Comparison of ENCODE assay signal across 24 cellular contexts in genomic region chr13:91280806-91281205, GRCh38.
DNase-seq lines count a peak whose midpoint lies in the region; ATAC-seq, FAIRE-seq and TF ChIP-seq lines count a peak whose summit lies in the region.
"Had no signal": no experiment of that assay in that cellular context is flagged by ENCODE, and none has a peak within 500 bp of the region (broad histone marks: within the 10 kb centered on the region; RNA-seq: fewer than 3 reads in every experiment).

No MANE protein-coding gene starts in this region.

- TF ChIP-seq CTCF in BE2C (IDR thresholded peaks at IDR 0.05; ENCODE audit: low read depth, low read length) (no peak), PC-3 (conservative IDR thresholded peaks at IDR 0.05; ENCODE audit: low read depth, low read length) (no peak), fibroblast of pulmonary artery (IDR thresholded peaks at IDR 0.05; ENCODE audit: low read length, missing control alignments) (no peak)

- H2BK5ac ChIP-seq in mesenchymal stem cell (ENCODE audit: low read depth, low read length, poor library complexity, severe bottlenecking) = no peak overlapping the region

- H3K9ac ChIP-seq in PC-3 (ENCODE audit: low read length) (no peak overlapping the region), mesenchymal stem cell (ENCODE audit: low read length) (no peak overlapping the region)
- H3K9ac ChIP-seq: BLaER1 treated with 17β-estradiol and CSF1 and Interleukin-3, amounts not matched to agents 10 nM and 100 nM had no signal

- H3K14ac ChIP-seq in mesenchymal stem cell (ENCODE audit: low read length in 2 of 2) = no peak overlapping the region

- no peaks in the 10 kb centered on the region for H3K9me2 ChIP-seq in PC-3 (replicated peaks; ENCODE audit: low read length)

- no peak for ATAC-seq in PC-3
- no peak for ATAC-seq in HG02885 (IDR thresholded peaks at IDR 0.05; ENCODE audit: poor library complexity, unreplicated experiment)
- no peak for ATAC-seq in GM21447 (IDR thresholded peaks at IDR 0.05; ENCODE audit: unreplicated experiment)
- ATAC-seq: activated naive CD8-positive, alpha-beta T cell treated with anti-CD3 and anti-CD28 coated beads, Interleukin-2, amount 50 U/mL, for 24 hours; heart left ventricle; left cardiac atrium; stimulated activated naive B cell treated with anti-CD40 and anti-IgM and Interleukin-4, amounts not matched to agents 10 μg/mL and 1 μg/mL and 100 μg/mL, for 72 hours had no signal

- H3K79me1 ChIP-seq in mesenchymal stem cell (replicated peaks; ENCODE audit: low read length, poor library complexity, severe bottlenecking) = no peaks in the 10 kb centered on the region

- H3F3A ChIP-seq in PC-3 (ENCODE audit: low read length, unreplicated experiment) = no peaks in the 10 kb centered on the region

- 83% methylated on average over 2 of the region's 2 CpGs for WGBS in mesenchymal stem cell

- H4K20me1 ChIP-seq in PC-3 (ENCODE audit: low read length) = no peaks in the 10 kb centered on the region
- H4K20me1 ChIP-seq: BLaER1 treated with 17β-estradiol and CSF1 and Interleukin-3, amounts not matched to agents 10 nM and 100 nM had no signal

- H3K4me3 ChIP-seq in BE2C (ENCODE audit: low read depth, low read length) (no peak overlapping the region), PC-3 (ENCODE audit: low read length) (no peak overlapping the region), fibroblast of pulmonary artery (replicated peaks; ENCODE audit: low read depth, low read length) (no peak overlapping the region), mesenchymal stem cell (ENCODE audit: insufficient read depth in 1 of 2, low read depth in 1 of 2, low read length in 2 of 2) (no peak overlapping the region)
- H3K4me3 ChIP-seq: BLaER1 treated with 17β-estradiol and CSF1 and Interleukin-3, amounts not matched to agents 10 nM and 100 nM; heart left ventricle; PC-9 had no signal

- no peaks in the 10 kb centered on the region for H3K36me3 ChIP-seq in BE2C
- no peaks in the 10 kb centered on the region for H3K36me3 ChIP-seq in PC-3 (ENCODE audit: low read depth, low read length)
- H3K36me3 ChIP-seq in mesenchymal stem cell (ENCODE audit: control insufficient read depth in 1 of 2, insufficient read depth in 2 of 2, low read depth in 1 of 2, low read length in 2 of 2) = no peaks in the 10 kb centered on the region
- H3K36me3 ChIP-seq: BLaER1 treated with 17β-estradiol and CSF1 and Interleukin-3, amounts not matched to agents 10 nM and 100 nM; heart left ventricle had no signal

- no peaks in the 10 kb centered on the region for H3K79me2 ChIP-seq in PC-3 (ENCODE audit: low read length)

- H2AFZ ChIP-seq in PC-3 (ENCODE audit: low read length) (no peak overlapping the region), mesenchymal stem cell (ENCODE audit: low read depth, low read length) (no peak overlapping the region)
- H2AFZ ChIP-seq: PC-9 had no signal

- H3K23ac ChIP-seq in mesenchymal stem cell (ENCODE audit: low read length in 2 of 2) = no peak overlapping the region

- H3K9me3 ChIP-seq in BE2C (no peaks in the 10 kb centered on the region), PC-3 (ENCODE audit: low read length) (no peaks in the 10 kb centered on the region), mesenchymal stem cell (ENCODE audit: control insufficient read depth, low read length) (peaks cover 13% of the 10 kb centered on the region)
- H3K9me3 ChIP-seq: BLaER1 treated with 17β-estradiol and CSF1 and Interleukin-3, amounts not matched to agents 10 nM and 100 nM had no signal

- no peak overlapping the region for H2AK5ac ChIP-seq in mesenchymal stem cell (ENCODE audit: low read length, severe bottlenecking)

- no peak overlapping the region for H3K4me2 ChIP-seq in PC-3 (ENCODE audit: low read length)
- H3K4me2 ChIP-seq in mesenchymal stem cell (ENCODE audit: low read length, poor library complexity, severe bottlenecking) = no peak overlapping the region
- H3K4me2 ChIP-seq: BLaER1 treated with 17β-estradiol and CSF1 and Interleukin-3, amounts not matched to agents 10 nM and 100 nM; PC-9 had no signal

- intact Hi-C loops in PC-3 (cut with micrococcal nuclease) = no loop called here

- H3K27ac ChIP-seq in PC-3 (ENCODE audit: low read length) (no peak overlapping the region), mesenchymal stem cell (ENCODE audit: low read length, poor library complexity, severe bottlenecking) (no peak overlapping the region)
- H3K27ac ChIP-seq: BLaER1 treated with 17β-estradiol and CSF1 and Interleukin-3, amounts not matched to agents 10 nM and 100 nM; heart left ventricle; PC-9 had no signal

- POLR2A ChIA-PET in PC-3 (lab: Charles Lee; ENCODE audit: unreplicated experiment) = no interaction called here

- H3K27me3 ChIP-seq in BE2C = no peaks in the 10 kb centered on the region
- H3K27me3 ChIP-seq in PC-3 (ENCODE audit: low read length) = 0 out of 2 replicates have a peak, but pooled peaks cover 4% of the 10 kb centered on the region
- no peaks in the 10 kb centered on the region for H3K27me3 ChIP-seq in mesenchymal stem cell (ENCODE audit: control insufficient read depth in 1 of 2, insufficient read depth in 1 of 2, low read length in 2 of 2)
- H3K27me3 ChIP-seq: BLaER1 treated with 17β-estradiol and CSF1 and Interleukin-3, amounts not matched to agents 10 nM and 100 nM; heart left ventricle had no signal

- CTCF ChIA-PET in PC-3 (lab: Charles Lee) = no interaction called here

- no peak overlapping the region for H2BK120ac ChIP-seq in mesenchymal stem cell (ENCODE audit: low read depth, low read length)

- H3K18ac ChIP-seq in mesenchymal stem cell (ENCODE audit: low read depth in 1 of 2, low read length in 2 of 2) = no peak overlapping the region

- H3K4me1 ChIP-seq in BE2C = no peaks in the 10 kb centered on the region
- no peaks in the 10 kb centered on the region for H3K4me1 ChIP-seq in PC-3 (ENCODE audit: insufficient read depth, low read length)
- no peaks in the 10 kb centered on the region for H3K4me1 ChIP-seq in mesenchymal stem cell (ENCODE audit: control insufficient read depth, insufficient read depth, low read depth, low read length)
- H3K4me1 ChIP-seq: heart left ventricle had no signal

- no TSS peak for BruUV-seq in PC-3 (replicated peaks; lab: Mats Ljungman, UMichigan)

- H3K4ac ChIP-seq in mesenchymal stem cell (ENCODE audit: low read depth in 1 of 2, low read length in 2 of 2) = no peak overlapping the region

- no peak overlapping the region for H4K91ac ChIP-seq in mesenchymal stem cell (ENCODE audit: low read length)

- no peak overlapping the region for H2BK15ac ChIP-seq in mesenchymal stem cell (ENCODE audit: low read depth, poor library complexity, severe bottlenecking)

- H2BK12ac ChIP-seq in mesenchymal stem cell (ENCODE audit: low read length in 2 of 2) = no peak overlapping the region

- FAIRE-seq in HTR-8/SVneo (lab: Jason Lieb, UNC) = no peak
- FAIRE-seq: GM19239 had no signal

- H4K8ac ChIP-seq in mesenchymal stem cell (ENCODE audit: low read length) = no peak overlapping the region

- DNase-seq in BE2C (peak; percentile 32), HTR-8/SVneo (ENCODE audit: insufficient read length, low spot score) (peak; percentile 0), PC-3 (peak; percentile 22), fibroblast of pulmonary artery (ENCODE audit: low read depth) (peak; percentile 5), DMS53 treated with DMSO at 0.1 percent for 48 hours (lab: John Stamatoyannopoulos, UW; ENCODE audit: unreplicated experiment) (no peak), mesenchymal stem cell (no peak)
- DNase-seq: ACHN; activated CD4-positive, CD25-positive, alpha-beta regulatory T cell treated with anti-CD3 and anti-CD28 coated beads, Interleukin-2, amount 50 U/mL, for 72 hours; activated gamma-delta T cell treated with Interleukin-2 at 50 U/mL for 16 hours; activated naive CD8-positive, alpha-beta T cell treated with anti-CD3 and anti-CD28 coated beads, Interleukin-2, amount 50 U/mL, for 24 hours; activated T-cell treated with anti-CD3 and anti-CD28 coated beads, Interleukin-2, amount 50 U/mL, for 1 hour; heart left ventricle; left cardiac atrium; NCI-H1930; PC-9; Right ventricle myocardium superior; stimulated activated CD4-positive, alpha-beta T cell treated with anti-CD3 and anti-CD28 coated beads, Interleukin-12 subunit alpha, Interleukin-12 subunit beta, amount 100 ng/mL, for 4 hours; stimulated activated CD4-positive, alpha-beta T cell treated with anti-CD3 and anti-CD28 coated beads, Interleukin-4, amount 100 ng/mL, for 24 hours; stimulated activated naive B cell treated with anti-CD40 and anti-IgM and Interleukin-4, amounts not matched to agents 10 μg/mL and 1 μg/mL and 100 μg/mL, for 72 hours; T1000 had no signal

Comparison
In these comparisons a context has a peak if more than half of its experiments do, and no peak if none do; other contexts are left out.
1. DNase-seq: peak in BE2C (single experiment), HTR-8/SVneo (single experiment), PC-3 (single experiment) and fibroblast of pulmonary artery (single experiment); none in DMS53 treated with DMSO at 0.1 percent for 48 hours (single experiment) and mesenchymal stem cell (single experiment).